Comparison of ENCODE assay signal across 16 cellular contexts in the genomic region with DNA sequence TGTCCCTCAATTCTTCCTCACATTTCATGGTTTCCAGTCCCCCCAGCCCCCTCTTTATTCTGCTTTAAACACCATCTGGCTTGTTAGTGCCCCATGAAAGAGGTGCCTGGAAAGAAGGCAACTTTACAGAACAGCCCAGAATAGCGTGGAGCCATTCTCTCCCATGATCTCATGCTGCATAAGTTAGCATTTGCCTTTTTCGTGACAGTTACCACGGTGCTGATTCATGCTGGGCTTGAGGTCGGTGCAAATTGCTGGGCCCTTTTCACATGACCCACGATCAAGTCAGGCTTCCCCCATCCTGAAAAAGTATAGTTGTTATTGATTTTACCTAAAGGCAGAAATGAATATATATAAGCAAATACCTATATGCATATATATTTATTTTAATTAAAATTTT. TPM values are rescaled to one million over a fixed set of nuclear protein-coding genes. Genes with fewer than 3 reads are reported as not detected.
DNase-seq lines count a peak whose midpoint lies in the region; ATAC-seq and TF ChIP-seq lines count a peak whose summit lies in the region.
"Had no signal": no experiment of that assay in that cellular context is flagged by ENCODE, and none has a peak within 500 bp of the region (broad histone marks: within the 10 kb centered on the region; RNA-seq: fewer than 3 reads in every experiment).

No MANE protein-coding gene starts in this region.

- peaks cover 21% of the 10 kb centered on the region for H3K4me1 Mint-ChIP-seq in activated T-helper 1 cell treated with anti-CD3 and anti-CD28 coated beads, Interleukin-12 subunit alpha, Interleukin-12 subunit beta, Interleukin-2, Interleukin-4 antibody, amounts not matched to agents 30 ng/mL and 10 ng/mL and 1 ng/mL, durations not matched to agents 14 hours and 24 hours and 36 hours (ENCODE audit: low read depth)
- H3K4me1 Mint-ChIP-seq in progenitor cell of endocrine pancreas (ENCODE audit: low read depth), result peaks cover 14% of the 10 kb centered on the region

- H3K9me3 Mint-ChIP-seq in activated T-helper 1 cell treated with anti-CD3 and anti-CD28 coated beads, Interleukin-12 subunit alpha, Interleukin-12 subunit beta, Interleukin-2, Interleukin-4 antibody, amounts not matched to agents 30 ng/mL and 10 ng/mL and 1 ng/mL, durations not matched to agents 14 hours and 24 hours and 36 hours, result peaks cover 3% of the 10 kb centered on the region
- no peaks in the 10 kb centered on the region for H3K9me3 Mint-ChIP-seq in progenitor cell of endocrine pancreas (ENCODE audit: low read depth)

- no peaks in the 10 kb centered on the region for H3K27me3 Mint-ChIP-seq in activated T-helper 1 cell treated with anti-CD3 and anti-CD28 coated beads, Interleukin-12 subunit alpha, Interleukin-12 subunit beta, Interleukin-2, Interleukin-4 antibody, amounts not matched to agents 30 ng/mL and 10 ng/mL and 1 ng/mL, durations not matched to agents 14 hours and 24 hours and 36 hours (ENCODE audit: insufficient read depth)
- H3K27me3 Mint-ChIP-seq in progenitor cell of endocrine pancreas, result peaks cover 3% of the 10 kb centered on the region

- H3K9me2 ChIP-seq in GM23248 (ENCODE audit: insufficient read depth) (no peaks in the 10 kb centered on the region), Karpas-422 (replicated peaks; ENCODE audit: insufficient read depth, low read length) (no peaks in the 10 kb centered on the region)

- H3K4me2 ChIP-seq in GM23248 (ENCODE audit: unreplicated experiment) (no peak overlapping the region), Karpas-422 (ENCODE audit: low read depth, low read length, poor library complexity, severe bottlenecking) (no peak overlapping the region)

- H3K9me3 ChIP-seq in GM23248 (ENCODE audit: low read depth), result no peaks in the 10 kb centered on the region
- H3K9me3 ChIP-seq in Karpas-422 (ENCODE audit: low read length), result no peaks in the 10 kb centered on the region
- H3K9me3 ChIP-seq: BE2C, ovary had no signal

- in situ Hi-C loops in GM23248 (cut with MboI), result no loop called here

- H3K4me3 ChIP-seq in GM23248, result no peak overlapping the region
- H3K4me3 ChIP-seq in Karpas-422 (ENCODE audit: low read length), result no peak overlapping the region
- H3K4me3 ChIP-seq: ovary had no signal

- WGBS in GM23248 (ENCODE audit: low coverage in 1 of 2, low lambda C conversion rate in 2 of 2, missing lambda C conversion rate in 2 of 2), 2 experiments, result 51 to 55% methylated on average over 5 of the region's 5 CpGs

- H3K27me3 ChIP-seq in GM23248 (replicated peaks; ENCODE audit: insufficient read depth), result no peaks in the 10 kb centered on the region
- no peaks in the 10 kb centered on the region for H3K27me3 ChIP-seq in Karpas-422 (ENCODE audit: low read length)
- H3K27me3 ChIP-seq: BE2C, ovary had no signal

- no peaks in the 10 kb centered on the region for H3K4me1 ChIP-seq in GM23248 (ENCODE audit: insufficient read depth)
- H3K4me1 ChIP-seq in Karpas-422 (ENCODE audit: low read length), result no peaks in the 10 kb centered on the region
- H3K4me1 ChIP-seq: BE2C had no signal

- H3F3A ChIP-seq in GM23248 (ENCODE audit: insufficient read depth), result no peaks in the 10 kb centered on the region

- no peak overlapping the region for H3K9ac ChIP-seq in GM23248
- H3K9ac ChIP-seq in Karpas-422 (ENCODE audit: low read length), result no peak overlapping the region

- peak; percentile 61 for DNase-seq in AG08395 (ENCODE audit: low spot score)
- DNase-seq in GM23248, result peak; percentile 48
- DNase-seq in activated T-helper 1 cell treated with anti-CD3 and anti-CD28 coated beads, Interleukin-12 subunit alpha, Interleukin-12 subunit beta, Interleukin-2, Interleukin-4 antibody, amounts not matched to agents 30 ng/mL and 10 ng/mL and 1 ng/mL, durations not matched to agents 14 hours and 24 hours and 36 hours (ENCODE audit: low spot score), result no peak
- peak; percentile 67 for DNase-seq in iris pigment epithelial cell (ENCODE audit: low read depth)
- DNase-seq in amygdala (lab: John Stamatoyannopoulos, UW), result no peak
- DNase-seq in progenitor cell of endocrine pancreas (ENCODE audit: low spot score, unreplicated experiment), result no peak
- DNase-seq in Karpas-422, result no peak
- DNase-seq: activated CD4-positive, alpha-beta T cell treated with anti-CD3 and anti-CD28 coated beads, Interleukin-2, amount 50 U/mL, for 4 hours; BE2C; glutamatergic neuron; kidney; NCI-H82; ovary; T-helper 9 cell had no signal

- H3K36me3 ChIP-seq in GM23248 (ENCODE audit: low read depth), result no peaks in the 10 kb centered on the region
- no peaks in the 10 kb centered on the region for H3K36me3 ChIP-seq in Karpas-422 (ENCODE audit: insufficient read depth, low read length)
- H3K36me3 ChIP-seq: BE2C, ovary had no signal

- no peak overlapping the region for H3K4me3 Mint-ChIP-seq in activated T-helper 1 cell treated with anti-CD3 and anti-CD28 coated beads, Interleukin-12 subunit alpha, Interleukin-12 subunit beta, Interleukin-2, Interleukin-4 antibody, amounts not matched to agents 30 ng/mL and 10 ng/mL and 1 ng/mL, durations not matched to agents 14 hours and 24 hours and 36 hours
- H3K4me3 Mint-ChIP-seq in progenitor cell of endocrine pancreas (ENCODE audit: low read depth), result no peak overlapping the region

- intact Hi-C loops in activated T-helper 1 cell treated with anti-CD3 and anti-CD28 coated beads, Interleukin-12 subunit alpha, Interleukin-12 subunit beta, Interleukin-2, Interleukin-4 antibody, amounts not matched to agents 30 ng/mL and 10 ng/mL and 1 ng/mL, durations not matched to agents 14 hours and 24 hours and 36 hours (cut with micrococcal nuclease), result no loop called here

- H4K20me1 ChIP-seq in GM23248 (ENCODE audit: insufficient read depth), result no peaks in the 10 kb centered on the region
- no peaks in the 10 kb centered on the region for H4K20me1 ChIP-seq in Karpas-422 (ENCODE audit: insufficient read depth, low read depth, low read length)

- ATAC-seq in HG03108 (IDR thresholded peaks at IDR 0.05; ENCODE audit: unreplicated experiment), result no peak
- ATAC-seq: Right ventricle myocardium inferior had no signal

- H2AFZ ChIP-seq in GM23248, result no peak overlapping the region
- no peak overlapping the region for H2AFZ ChIP-seq in Karpas-422 (ENCODE audit: low read length)

- TF ChIP-seq CTCF in progenitor cell of endocrine pancreas (IDR thresholded peaks at IDR 0.05; ENCODE audit: unreplicated experiment), result no peak

- no peak overlapping the region for H3K27ac ChIP-seq in GM23248
- no peak overlapping the region for H3K27ac ChIP-seq in Karpas-422 (ENCODE audit: low read length)
- H3K27ac ChIP-seq: ovary had no signal

- H3K36me3 Mint-ChIP-seq in activated T-helper 1 cell treated with anti-CD3 and anti-CD28 coated beads, Interleukin-12 subunit alpha, Interleukin-12 subunit beta, Interleukin-2, Interleukin-4 antibody, amounts not matched to agents 30 ng/mL and 10 ng/mL and 1 ng/mL, durations not matched to agents 14 hours and 24 hours and 36 hours (ENCODE audit: low read depth), result peaks cover 46% of the 10 kb centered on the region
- peaks cover 15% of the 10 kb centered on the region for H3K36me3 Mint-ChIP-seq in progenitor cell of endocrine pancreas (ENCODE audit: insufficient read depth)

- peak overlapping the region; percentile 50 for H3K27ac Mint-ChIP-seq in activated T-helper 1 cell treated with anti-CD3 and anti-CD28 coated beads, Interleukin-12 subunit alpha, Interleukin-12 subunit beta, Interleukin-2, Interleukin-4 antibody, amounts not matched to agents 30 ng/mL and 10 ng/mL and 1 ng/mL, durations not matched to agents 14 hours and 24 hours and 36 hours
- H3K27ac Mint-ChIP-seq in progenitor cell of endocrine pancreas, result no peak overlapping the region

- no peaks in the 10 kb centered on the region for H3K79me2 ChIP-seq in GM23248 (ENCODE audit: insufficient read depth)
- H3K79me2 ChIP-seq in Karpas-422 (ENCODE audit: low read length), result no peaks in the 10 kb centered on the region

RNA-seq across cellular contexts. Expression of gene SQOR, which starts 29.6 kb away (rescaled TPM):
- total RNA-seq in GM23248 (2014; rRNA removed; shearing (Covaris generic)), result 19.7 and 22.0 TPM in 2 replicates
- polyA plus RNA-seq in GM23248 (2016; fragmentation: Nextera tagmentation; extraction: Ambion mirVana), result 21.9 and 22.2 TPM in 2 replicates
- total RNA-seq in activated T-helper 1 cell treated with anti-CD3 and anti-CD28 coated beads, Interleukin-12 subunit alpha, Interleukin-12 subunit beta, Interleukin-2, Interleukin-4 antibody, amounts not matched to agents 30 ng/mL and 10 ng/mL and 1 ng/mL, durations not matched to agents 14 hours and 24 hours and 36 hours, result 96.0 and 100 TPM in 2 replicates
- 35.6 and 39.3 TPM in 2 replicates for total RNA-seq in progenitor cell of endocrine pancreas
- 2.1 and 3.5 TPM in 2 replicates for total RNA-seq in Karpas-422 (2014; rRNA removed; shearing (Covaris generic); ENCODE audit: low replicate concordance)

Comparison
In these comparisons a context has a peak if more than half of its experiments do, and no peak if none do; other contexts are left out.
1. DNase-seq: peak in AG08395 (single experiment), GM23248 (single experiment) and iris pigment epithelial cell (single experiment); none in activated T-helper 1 cell treated with anti-CD3 and anti-CD28 coated beads, Interleukin-12 subunit alpha, Interleukin-12 subunit beta, Interleukin-2, Interleukin-4 antibody, amounts not matched to agents 30 ng/mL and 10 ng/mL and 1 ng/mL, durations not matched to agents 14 hours and 24 hours and 36 hours (single experiment), amygdala (0 of 56), progenitor cell of endocrine pancreas (single experiment) and Karpas-422 (single experiment).